Comparison of ENCODE assay signal across 1 cellular context in the genomic region with DNA sequence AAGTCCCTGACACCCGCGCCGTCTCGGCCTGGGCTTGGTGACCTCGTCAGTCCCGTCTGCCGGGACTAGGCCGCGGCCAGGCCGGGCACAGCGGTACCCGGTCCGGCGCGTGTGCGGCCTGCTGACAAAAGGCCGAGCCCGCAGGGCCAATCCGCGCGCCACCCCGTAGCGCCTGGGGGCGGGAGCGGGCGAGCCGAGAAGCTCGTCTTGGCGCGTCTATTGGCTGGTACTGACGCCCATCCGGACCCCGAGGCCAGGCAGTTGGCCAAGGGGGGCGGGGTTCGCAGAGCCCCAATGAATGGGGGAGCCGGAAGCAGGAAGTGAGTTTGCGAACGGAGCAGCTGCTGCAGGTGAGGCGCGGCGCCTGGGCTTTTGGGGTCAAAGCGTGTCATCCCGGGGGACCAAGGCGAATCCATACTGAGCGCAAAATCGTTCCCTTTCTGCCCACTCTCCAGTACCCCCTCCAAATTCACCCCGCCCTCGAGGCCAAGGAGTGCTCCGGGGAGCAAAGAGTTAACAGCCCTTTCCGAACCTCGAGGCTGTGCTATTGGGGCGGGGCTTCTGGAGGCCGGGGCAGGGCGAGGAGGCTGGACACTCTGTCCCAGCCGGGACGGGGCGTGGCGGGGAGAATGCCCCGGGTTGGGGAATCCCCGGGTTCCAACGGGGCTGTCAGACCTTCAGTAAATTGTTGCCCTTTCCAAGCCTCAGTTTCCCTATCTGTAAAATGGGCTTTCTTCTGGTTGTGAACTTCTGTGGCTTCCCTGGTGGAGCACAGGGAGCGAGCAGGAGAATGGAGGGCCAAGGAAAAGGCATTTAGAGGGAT.
TF ChIP-seq lines count a peak whose summit lies in the region.

A gene with protein sequence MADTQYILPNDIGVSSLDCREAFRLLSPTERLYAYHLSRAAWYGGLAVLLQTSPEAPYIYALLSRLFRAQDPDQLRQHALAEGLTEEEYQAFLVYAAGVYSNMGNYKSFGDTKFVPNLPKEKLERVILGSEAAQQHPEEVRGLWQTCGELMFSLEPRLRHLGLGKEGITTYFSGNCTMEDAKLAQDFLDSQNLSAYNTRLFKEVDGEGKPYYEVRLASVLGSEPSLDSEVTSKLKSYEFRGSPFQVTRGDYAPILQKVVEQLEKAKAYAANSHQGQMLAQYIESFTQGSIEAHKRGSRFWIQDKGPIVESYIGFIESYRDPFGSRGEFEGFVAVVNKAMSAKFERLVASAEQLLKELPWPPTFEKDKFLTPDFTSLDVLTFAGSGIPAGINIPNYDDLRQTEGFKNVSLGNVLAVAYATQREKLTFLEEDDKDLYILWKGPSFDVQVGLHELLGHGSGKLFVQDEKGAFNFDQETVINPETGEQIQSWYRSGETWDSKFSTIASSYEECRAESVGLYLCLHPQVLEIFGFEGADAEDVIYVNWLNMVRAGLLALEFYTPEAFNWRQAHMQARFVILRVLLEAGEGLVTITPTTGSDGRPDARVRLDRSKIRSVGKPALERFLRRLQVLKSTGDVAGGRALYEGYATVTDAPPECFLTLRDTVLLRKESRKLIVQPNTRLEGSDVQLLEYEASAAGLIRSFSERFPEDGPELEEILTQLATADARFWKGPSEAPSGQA (plus strand): TSS at position 319 of the 823 bp plus-strand sequence. CDS start 1,767 bp downstream, outside the sequence.

TF ChIP-seq in K562, 482 proteins besides CTCF, POLR2A, EP300 and RAD21 (continued from another document and continues in another):
- TF ChIP-seq ZNF134 (CRISPR knock-in tag; conservative IDR thresholded peaks at IDR 0.05) (no peak), SETDB1 (IDR thresholded peaks at IDR 0.05; ENCODE audit: low read length) (no peak), SRF (CRISPR knock-in tag; IDR thresholded peaks at IDR 0.05) (peak in 1 of 2 experiments; percentile 60; a peak in 2 of 4 replicates), CEBPG (CRISPR knock-in tag; IDR thresholded peaks at IDR 0.05) (no peak; the same call in 1 of the 2 replicates), CEBPG (tag; conservative IDR thresholded peaks at IDR 0.05 in 1 of 2, IDR thresholded peaks at IDR 0.05 in 1 of 2) (no peak), COPS2 (conservative IDR thresholded peaks at IDR 0.05) (no peak), RBM15 (IDR thresholded peaks at IDR 0.05; ENCODE audit: insufficient read depth, low read length) (no peak), PTBP1 (IDR thresholded peaks at IDR 0.05; ENCODE audit: low read depth, low read length) (0 out of 2 replicates have a peak, but pooled peaks have one; percentile 43), ZNF282 (CRISPR knock-in tag; IDR thresholded peaks at IDR 0.05) (no peak), FOXA3 (CRISPR knock-in tag; conservative IDR thresholded peaks at IDR 0.05 in 1 of 2, IDR thresholded peaks at IDR 0.05 in 1 of 2) (0 out of 4 replicates have a peak, but pooled peaks of 1 of the 2 experiments have one; percentile 30), STAG1 (CRISPR knock-in tag; IDR thresholded peaks at IDR 0.05; ENCODE audit: borderline replicate concordance) (no peak), NFIX (CRISPR knock-in tag; IDR thresholded peaks at IDR 0.05; ENCODE audit: low read depth) (no peak), SMARCB1 (IDR thresholded peaks at IDR 0.05; ENCODE audit: insufficient read length, low read depth) (no peak), TBL1XR1 (IDR thresholded peaks at IDR 0.05; ENCODE audit: low read length in 2 of 2) (no peak), PTRF (tag; IDR thresholded peaks at IDR 0.05) (no peak), ZEB2 (IDR thresholded peaks at IDR 0.05) (0 out of 2 replicates have a peak, but pooled peaks have one; percentile 29), ZNF311 (CRISPR knock-in tag; IDR thresholded peaks at IDR 0.05) (no peak), NONO (IDR thresholded peaks at IDR 0.05; ENCODE audit: low read depth in 2 of 2, low read length in 1 of 2) (peak in 1 of 2 experiments; percentile 82; a peak in 1 of 4 replicates), SMARCA4 (IDR thresholded peaks at IDR 0.05) (no peak), ELF4 (CRISPR knock-in tag; IDR thresholded peaks at IDR 0.05) (peak; percentile 87; the same call in 1 of the 2 replicates), HDGF (IDR thresholded peaks at IDR 0.05) (no peak), CXXC5 (CRISPR knock-in tag; IDR thresholded peaks at IDR 0.05) (peak; percentile 96), ZNF41 (CRISPR knock-in tag; conservative IDR thresholded peaks at IDR 0.05) (no peak), RHOXF2B (CRISPR knock-in tag; conservative IDR thresholded peaks at IDR 0.05) (no peak), NFE2 (IDR thresholded peaks at IDR 0.05; ENCODE audit: low read depth) (no peak; the same call in 1 of the 2 replicates), KDM4B (IDR thresholded peaks at IDR 0.05; ENCODE audit: borderline replicate concordance in 2 of 2, low read depth in 1 of 2) (no peak; a peak in 1 of 4 replicates), PRMT5 (CRISPR knock-in tag; IDR thresholded peaks at IDR 0.05) (no peak), RFX1 (IDR thresholded peaks at IDR 0.05) (no peak), TBP (optimal IDR thresholded peaks at IDR 0.05; ENCODE audit: low read depth, low read length) (peak; percentile 76), CREM (IDR thresholded peaks at IDR 0.05; ENCODE audit: low read depth) (peak; percentile 81), HLTF (IDR thresholded peaks at IDR 0.05) (no peak), ZNF778 (CRISPR knock-in tag; IDR thresholded peaks at IDR 0.05) (no peak), STAT5A (IDR thresholded peaks at IDR 0.05; ENCODE audit: borderline replicate concordance, low read length) (no peak), CEBPB (tag; IDR thresholded peaks at IDR 0.05) (no peak), MTA3 (IDR thresholded peaks at IDR 0.05; ENCODE audit: borderline replicate concordance) (peak; percentile 89), MCM3 (IDR thresholded peaks at IDR 0.05) (no peak)
- TF ChIP-seq, protein P1, sequence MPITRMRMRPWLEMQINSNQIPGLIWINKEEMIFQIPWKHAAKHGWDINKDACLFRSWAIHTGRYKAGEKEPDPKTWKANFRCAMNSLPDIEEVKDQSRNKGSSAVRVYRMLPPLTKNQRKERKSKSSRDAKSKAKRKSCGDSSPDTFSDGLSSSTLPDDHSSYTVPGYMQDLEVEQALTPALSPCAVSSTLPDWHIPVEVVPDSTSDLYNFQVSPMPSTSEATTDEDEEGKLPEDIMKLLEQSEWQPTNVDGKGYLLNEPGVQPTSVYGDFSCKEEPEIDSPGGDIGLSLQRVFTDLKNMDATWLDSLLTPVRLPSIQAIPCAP (CRISPR knock-in tag; IDR thresholded peaks at IDR 0.05; ENCODE audit: borderline replicate concordance) = no peak
- TF ChIP-seq, protein P2, sequence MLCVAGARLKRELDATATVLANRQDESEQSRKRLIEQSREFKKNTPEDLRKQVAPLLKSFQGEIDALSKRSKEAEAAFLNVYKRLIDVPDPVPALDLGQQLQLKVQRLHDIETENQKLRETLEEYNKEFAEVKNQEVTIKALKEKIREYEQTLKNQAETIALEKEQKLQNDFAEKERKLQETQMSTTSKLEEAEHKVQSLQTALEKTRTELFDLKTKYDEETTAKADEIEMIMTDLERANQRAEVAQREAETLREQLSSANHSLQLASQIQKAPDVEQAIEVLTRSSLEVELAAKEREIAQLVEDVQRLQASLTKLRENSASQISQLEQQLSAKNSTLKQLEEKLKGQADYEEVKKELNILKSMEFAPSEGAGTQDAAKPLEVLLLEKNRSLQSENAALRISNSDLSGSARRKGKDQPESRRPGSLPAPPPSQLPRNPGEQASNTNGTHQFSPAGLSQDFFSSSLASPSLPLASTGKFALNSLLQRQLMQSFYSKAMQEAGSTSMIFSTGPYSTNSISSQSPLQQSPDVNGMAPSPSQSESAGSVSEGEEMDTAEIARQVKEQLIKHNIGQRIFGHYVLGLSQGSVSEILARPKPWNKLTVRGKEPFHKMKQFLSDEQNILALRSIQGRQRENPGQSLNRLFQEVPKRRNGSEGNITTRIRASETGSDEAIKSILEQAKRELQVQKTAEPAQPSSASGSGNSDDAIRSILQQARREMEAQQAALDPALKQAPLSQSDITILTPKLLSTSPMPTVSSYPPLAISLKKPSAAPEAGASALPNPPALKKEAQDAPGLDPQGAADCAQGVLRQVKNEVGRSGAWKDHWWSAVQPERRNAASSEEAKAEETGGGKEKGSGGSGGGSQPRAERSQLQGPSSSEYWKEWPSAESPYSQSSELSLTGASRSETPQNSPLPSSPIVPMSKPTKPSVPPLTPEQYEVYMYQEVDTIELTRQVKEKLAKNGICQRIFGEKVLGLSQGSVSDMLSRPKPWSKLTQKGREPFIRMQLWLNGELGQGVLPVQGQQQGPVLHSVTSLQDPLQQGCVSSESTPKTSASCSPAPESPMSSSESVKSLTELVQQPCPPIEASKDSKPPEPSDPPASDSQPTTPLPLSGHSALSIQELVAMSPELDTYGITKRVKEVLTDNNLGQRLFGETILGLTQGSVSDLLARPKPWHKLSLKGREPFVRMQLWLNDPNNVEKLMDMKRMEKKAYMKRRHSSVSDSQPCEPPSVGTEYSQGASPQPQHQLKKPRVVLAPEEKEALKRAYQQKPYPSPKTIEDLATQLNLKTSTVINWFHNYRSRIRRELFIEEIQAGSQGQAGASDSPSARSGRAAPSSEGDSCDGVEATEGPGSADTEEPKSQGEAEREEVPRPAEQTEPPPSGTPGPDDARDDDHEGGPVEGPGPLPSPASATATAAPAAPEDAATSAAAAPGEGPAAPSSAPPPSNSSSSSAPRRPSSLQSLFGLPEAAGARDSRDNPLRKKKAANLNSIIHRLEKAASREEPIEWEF (CRISPR knock-in tag; IDR thresholded peaks at IDR 0.05) = no peak
- TF ChIP-seq, protein P3, sequence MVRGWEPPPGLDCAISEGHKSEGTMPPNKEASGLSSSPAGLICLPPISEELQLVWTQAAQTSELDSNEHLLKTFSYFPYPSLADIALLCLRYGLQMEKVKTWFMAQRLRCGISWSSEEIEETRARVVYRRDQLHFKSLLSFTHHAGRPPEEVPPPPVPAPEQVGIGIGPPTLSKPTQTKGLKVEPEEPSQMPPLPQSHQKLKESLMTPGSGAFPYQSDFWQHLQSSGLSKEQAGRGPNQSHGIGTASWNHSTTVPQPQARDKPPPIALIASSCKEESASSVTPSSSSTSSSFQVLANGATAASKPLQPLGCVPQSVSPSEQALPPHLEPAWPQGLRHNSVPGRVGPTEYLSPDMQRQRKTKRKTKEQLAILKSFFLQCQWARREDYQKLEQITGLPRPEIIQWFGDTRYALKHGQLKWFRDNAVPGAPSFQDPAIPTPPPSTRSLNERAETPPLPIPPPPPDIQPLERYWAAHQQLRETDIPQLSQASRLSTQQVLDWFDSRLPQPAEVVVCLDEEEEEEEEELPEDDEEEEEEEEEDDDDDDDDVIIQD (CRISPR knock-in tag; IDR thresholded peaks at IDR 0.05) = no peak
- TF ChIP-seq, protein P4, sequence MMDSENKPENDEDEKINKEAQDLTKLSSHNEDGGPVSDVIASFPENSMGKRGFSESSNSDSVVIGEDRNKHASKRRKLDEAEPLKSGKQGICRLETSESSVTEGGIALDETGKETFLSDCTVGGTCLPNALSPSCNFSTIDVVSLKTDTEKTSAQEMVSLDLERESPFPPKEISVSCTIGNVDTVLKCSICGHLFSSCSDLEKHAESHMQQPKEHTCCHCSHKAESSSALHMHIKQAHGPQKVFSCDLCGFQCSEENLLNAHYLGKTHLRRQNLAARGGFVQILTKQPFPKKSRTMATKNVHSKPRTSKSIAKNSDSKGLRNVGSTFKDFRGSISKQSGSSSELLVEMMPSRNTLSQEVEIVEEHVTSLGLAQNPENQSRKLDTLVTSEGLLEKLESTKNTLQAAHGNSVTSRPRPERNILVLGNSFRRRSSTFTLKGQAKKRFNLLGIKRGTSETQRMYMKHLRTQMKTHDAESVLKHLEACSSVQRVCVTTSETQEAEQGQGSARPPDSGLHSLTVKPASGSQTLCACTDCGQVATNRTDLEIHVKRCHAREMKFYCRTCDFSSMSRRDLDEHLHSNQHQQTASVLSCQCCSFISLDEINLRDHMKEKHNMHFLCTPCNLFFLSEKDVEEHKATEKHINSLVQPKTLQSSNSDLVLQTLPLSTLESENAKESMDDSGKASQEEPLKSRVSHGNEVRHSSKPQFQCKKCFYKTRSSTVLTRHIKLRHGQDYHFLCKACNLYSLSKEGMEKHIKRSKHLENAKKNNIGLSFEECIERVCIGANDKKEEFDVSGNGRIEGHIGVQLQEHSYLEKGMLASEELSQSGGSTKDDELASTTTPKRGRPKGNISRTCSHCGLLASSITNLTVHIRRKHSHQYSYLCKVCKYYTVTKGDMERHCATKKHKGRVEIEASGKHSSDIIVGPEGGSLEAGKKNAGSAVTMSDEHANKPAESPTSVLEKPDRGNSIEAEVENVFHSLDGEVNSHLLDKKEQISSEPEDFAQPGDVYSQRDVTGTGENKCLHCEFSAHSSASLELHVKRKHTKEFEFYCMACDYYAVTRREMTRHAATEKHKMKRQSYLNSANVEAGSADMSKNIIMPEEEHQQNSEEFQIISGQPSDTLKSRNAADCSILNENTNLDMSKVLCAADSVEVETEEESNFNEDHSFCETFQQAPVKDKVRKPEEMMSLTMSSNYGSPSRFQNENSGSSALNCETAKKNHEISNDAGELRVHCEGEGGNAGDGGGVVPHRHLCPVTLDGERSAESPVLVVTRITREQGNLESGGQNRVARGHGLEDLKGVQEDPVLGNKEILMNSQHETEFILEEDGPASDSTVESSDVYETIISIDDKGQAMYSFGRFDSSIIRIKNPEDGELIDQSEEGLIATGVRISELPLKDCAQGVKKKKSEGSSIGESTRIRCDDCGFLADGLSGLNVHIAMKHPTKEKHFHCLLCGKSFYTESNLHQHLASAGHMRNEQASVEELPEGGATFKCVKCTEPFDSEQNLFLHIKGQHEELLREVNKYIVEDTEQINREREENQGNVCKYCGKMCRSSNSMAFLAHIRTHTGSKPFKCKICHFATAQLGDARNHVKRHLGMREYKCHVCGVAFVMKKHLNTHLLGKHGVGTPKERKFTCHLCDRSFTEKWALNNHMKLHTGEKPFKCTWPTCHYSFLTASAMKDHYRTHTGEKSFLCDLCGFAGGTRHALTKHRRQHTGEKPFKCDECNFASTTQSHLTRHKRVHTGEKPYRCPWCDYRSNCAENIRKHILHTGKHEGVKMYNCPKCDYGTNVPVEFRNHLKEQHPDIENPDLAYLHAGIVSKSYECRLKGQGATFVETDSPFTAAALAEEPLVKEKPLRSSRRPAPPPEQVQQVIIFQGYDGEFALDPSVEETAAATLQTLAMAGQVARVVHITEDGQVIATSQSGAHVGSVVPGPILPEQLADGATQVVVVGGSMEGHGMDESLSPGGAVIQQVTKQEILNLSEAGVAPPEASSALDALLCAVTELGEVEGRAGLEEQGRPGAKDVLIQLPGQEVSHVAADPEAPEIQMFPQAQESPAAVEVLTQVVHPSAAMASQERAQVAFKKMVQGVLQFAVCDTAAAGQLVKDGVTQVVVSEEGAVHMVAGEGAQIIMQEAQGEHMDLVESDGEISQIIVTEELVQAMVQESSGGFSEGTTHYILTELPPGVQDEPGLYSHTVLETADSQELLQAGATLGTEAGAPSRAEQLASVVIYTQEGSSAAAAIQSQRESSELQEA (IDR thresholded peaks at IDR 0.05; ENCODE audit: low read depth) = peak; percentile 88
